10 cellular contexts compared by ENCODE assay signal in the genomic region with DNA sequence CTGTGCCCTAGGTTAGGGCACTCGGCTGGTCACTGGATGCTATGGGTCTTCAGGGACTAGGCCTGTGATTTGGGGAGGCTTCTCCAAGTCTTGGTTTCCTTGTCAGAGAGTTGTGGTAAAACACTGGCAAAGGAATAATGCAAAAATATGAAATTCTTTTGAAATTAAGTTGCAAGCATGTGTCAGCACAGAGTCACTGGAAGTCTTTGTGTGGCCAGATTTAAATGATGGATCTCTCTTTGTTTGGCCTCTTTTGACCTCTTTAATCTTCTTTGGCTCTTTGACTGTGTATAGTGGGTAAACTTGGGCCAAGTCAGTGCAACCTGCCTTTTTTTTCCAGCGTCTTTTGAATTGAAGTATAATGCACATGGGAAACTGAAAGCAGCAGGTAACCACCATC. TPM values are rescaled to one million over a fixed set of nuclear protein-coding genes. Genes with fewer than 3 reads are reported as not detected.
A peak's percentile ranks its signal among the peaks of the same experiment; 100 is the strongest.
DNase-seq lines count a peak whose midpoint lies in the region; ATAC-seq and TF ChIP-seq lines count a peak whose summit lies in the region.
"Had no signal": no experiment of that assay in that cellular context is flagged by ENCODE, and none has a peak within 500 bp of the region (broad histone marks: within the 10 kb centered on the region; RNA-seq: fewer than 3 reads in every experiment).

No MANE protein-coding gene starts in this region.

- H3K9me3 Mint-ChIP-seq in activated T-helper 1 cell treated with anti-CD3 and anti-CD28 coated beads, Interleukin-12 subunit alpha, Interleukin-12 subunit beta, Interleukin-2, Interleukin-4 antibody, amounts not matched to agents 30 ng/mL and 10 ng/mL and 1 ng/mL, durations not matched to agents 14 hours and 24 hours and 36 hours: no peaks in the 10 kb centered on the region
- H3K9me3 Mint-ChIP-seq: IgD-negative memory B cell, neural progenitor cell had no signal

- H3K4me1 Mint-ChIP-seq in activated T-helper 1 cell treated with anti-CD3 and anti-CD28 coated beads, Interleukin-12 subunit alpha, Interleukin-12 subunit beta, Interleukin-2, Interleukin-4 antibody, amounts not matched to agents 30 ng/mL and 10 ng/mL and 1 ng/mL, durations not matched to agents 14 hours and 24 hours and 36 hours (ENCODE audit: low read depth): peaks cover 98% of the 10 kb centered on the region

- TF ChIP-seq CTCF in vagina (IDR thresholded peaks at IDR 0.05): no peak

- 82% methylated on average over 2 of the region's 2 CpGs for WGBS in right cardiac atrium

- H3K9ac ChIP-seq in mucosa of stomach (ENCODE audit: low read length): peak overlapping the region; percentile 48
- H3K9ac ChIP-seq: neural progenitor cell had no signal

- H3K36me3 ChIP-seq in mucosa of stomach (ENCODE audit: control insufficient read depth, insufficient read depth, low read length) (no peaks in the 10 kb centered on the region), vagina (no peaks in the 10 kb centered on the region), H7 (replicated peaks; ENCODE audit: control insufficient read depth, insufficient read depth, low read length) (no peaks in the 10 kb centered on the region)
- H3K36me3 ChIP-seq: neural progenitor cell had no signal

- no peak for TF ChIP-seq POLR2A in vagina (IDR thresholded peaks at IDR 0.05)

- ATAC-seq in right cardiac atrium (no peak), left cardiac atrium (no peak), GM21526 (IDR thresholded peaks at IDR 0.05; ENCODE audit: low FRiP score, unreplicated experiment) (no peak)

- H3K27me3 ChIP-seq in right cardiac atrium (ENCODE audit: control insufficient read depth, insufficient read depth) (no peaks in the 10 kb centered on the region), mucosa of stomach (ENCODE audit: control insufficient read depth, insufficient read depth, low read length) (no peaks in the 10 kb centered on the region), vagina (no peaks in the 10 kb centered on the region), H7 (ENCODE audit: control insufficient read depth, insufficient read depth, low read length) (no peaks in the 10 kb centered on the region)
- H3K27me3 ChIP-seq: neural progenitor cell had no signal

- no peaks in the 10 kb centered on the region for H3K9me3 ChIP-seq in right cardiac atrium (ENCODE audit: control insufficient read depth, low read length)
- no peaks in the 10 kb centered on the region for H3K9me3 ChIP-seq in mucosa of stomach (ENCODE audit: control insufficient read depth, low read length)
- no peaks in the 10 kb centered on the region for H3K9me3 ChIP-seq in vagina

- H3K4me3 ChIP-seq in right cardiac atrium (ENCODE audit: low read length) (no peak overlapping the region), mucosa of stomach (ENCODE audit: low read length) (no peak overlapping the region), vagina (no peak overlapping the region), H7 (ENCODE audit: insufficient read depth, low read depth, low read length) (no peak overlapping the region)
- H3K4me3 ChIP-seq: neural progenitor cell had no signal

- peak overlapping the region; percentile 15 for H3K27ac Mint-ChIP-seq in activated T-helper 1 cell treated with anti-CD3 and anti-CD28 coated beads, Interleukin-12 subunit alpha, Interleukin-12 subunit beta, Interleukin-2, Interleukin-4 antibody, amounts not matched to agents 30 ng/mL and 10 ng/mL and 1 ng/mL, durations not matched to agents 14 hours and 24 hours and 36 hours
- H3K27ac Mint-ChIP-seq: neural progenitor cell had no signal

- intact Hi-C loops in right cardiac atrium (cut with DNase I) (no loop called here), left cardiac atrium (cut with DNase I) (no loop called here), vagina (cut with DNase I) (no loop called here)
- intact Hi-C loops in activated T-helper 1 cell treated with anti-CD3 and anti-CD28 coated beads, Interleukin-12 subunit alpha, Interleukin-12 subunit beta, Interleukin-2, Interleukin-4 antibody, amounts not matched to agents 30 ng/mL and 10 ng/mL and 1 ng/mL, durations not matched to agents 14 hours and 24 hours and 36 hours (cut with micrococcal nuclease): loop anchor here (2.0 to 5.0 kb wide), 3 partner anchors 15 to 1633 kb away; no protein-coding TSS in a partner anchor

- H3K36me3 Mint-ChIP-seq in activated T-helper 1 cell treated with anti-CD3 and anti-CD28 coated beads, Interleukin-12 subunit alpha, Interleukin-12 subunit beta, Interleukin-2, Interleukin-4 antibody, amounts not matched to agents 30 ng/mL and 10 ng/mL and 1 ng/mL, durations not matched to agents 14 hours and 24 hours and 36 hours (ENCODE audit: low read depth): peaks cover 14% of the 10 kb centered on the region
- H3K36me3 Mint-ChIP-seq: IgD-negative memory B cell had no signal

- DNase-seq in right cardiac atrium (no peak), left cardiac atrium (no peak), vagina (ENCODE audit: extremely low spot score in 2 of 2) (no peak), H7 (no peak), HK-2 (ENCODE audit: unreplicated experiment) (no peak)
- no peak for DNase-seq in activated T-helper 1 cell treated with anti-CD3 and anti-CD28 coated beads, Interleukin-12 subunit alpha, Interleukin-12 subunit beta, Interleukin-2, Interleukin-4 antibody, amounts not matched to agents 30 ng/mL and 10 ng/mL and 1 ng/mL, durations not matched to agents 14 hours and 24 hours and 36 hours (ENCODE audit: low spot score)

- H3K4me3 Mint-ChIP-seq in activated T-helper 1 cell treated with anti-CD3 and anti-CD28 coated beads, Interleukin-12 subunit alpha, Interleukin-12 subunit beta, Interleukin-2, Interleukin-4 antibody, amounts not matched to agents 30 ng/mL and 10 ng/mL and 1 ng/mL, durations not matched to agents 14 hours and 24 hours and 36 hours: peak overlapping the region; percentile 31
- H3K4me3 Mint-ChIP-seq: neural progenitor cell had no signal

- H3K27ac ChIP-seq in right cardiac atrium (ENCODE audit: low read length): peak overlapping the region; percentile 84
- H3K27ac ChIP-seq in vagina: peak overlapping the region; percentile 47
- H3K27ac ChIP-seq: neural progenitor cell had no signal

- no peaks in the 10 kb centered on the region for H3K27me3 Mint-ChIP-seq in activated T-helper 1 cell treated with anti-CD3 and anti-CD28 coated beads, Interleukin-12 subunit alpha, Interleukin-12 subunit beta, Interleukin-2, Interleukin-4 antibody, amounts not matched to agents 30 ng/mL and 10 ng/mL and 1 ng/mL, durations not matched to agents 14 hours and 24 hours and 36 hours (ENCODE audit: insufficient read depth)
- H3K27me3 Mint-ChIP-seq: IgD-negative memory B cell had no signal

- H3K4me1 ChIP-seq in right cardiac atrium (ENCODE audit: control insufficient read depth, insufficient read depth, low read length) (peaks cover 15% of the 10 kb centered on the region), mucosa of stomach (ENCODE audit: control insufficient read depth, insufficient read depth, low read length) (peaks cover 81% of the 10 kb centered on the region), vagina (peaks cover 52% of the 10 kb centered on the region)

RNA-seq across cellular contexts. Expression of gene HK2, which starts 12.1 kb away (rescaled TPM):
- 1 to 10 TPM; 2.0 to 6.0 (median 2.8) TPM for total RNA-seq in right cardiac atrium
- 2.9 TPM for polyA plus RNA-seq in right cardiac atrium
- total RNA-seq in left cardiac atrium: 10 to 100 TPM; 17.2 to 18.4 TPM
- 92.2 and 94.5 TPM in 2 replicates for total RNA-seq in activated T-helper 1 cell treated with anti-CD3 and anti-CD28 coated beads, Interleukin-12 subunit alpha, Interleukin-12 subunit beta, Interleukin-2, Interleukin-4 antibody, amounts not matched to agents 30 ng/mL and 10 ng/mL and 1 ng/mL, durations not matched to agents 14 hours and 24 hours and 36 hours
- 5.4 TPM for total RNA-seq in vagina
- total RNA-seq in H7 (2014; rRNA removed; shearing (Covaris generic)): 10.7 and 16.2 TPM in 2 replicates
